In the genomic region with DNA sequence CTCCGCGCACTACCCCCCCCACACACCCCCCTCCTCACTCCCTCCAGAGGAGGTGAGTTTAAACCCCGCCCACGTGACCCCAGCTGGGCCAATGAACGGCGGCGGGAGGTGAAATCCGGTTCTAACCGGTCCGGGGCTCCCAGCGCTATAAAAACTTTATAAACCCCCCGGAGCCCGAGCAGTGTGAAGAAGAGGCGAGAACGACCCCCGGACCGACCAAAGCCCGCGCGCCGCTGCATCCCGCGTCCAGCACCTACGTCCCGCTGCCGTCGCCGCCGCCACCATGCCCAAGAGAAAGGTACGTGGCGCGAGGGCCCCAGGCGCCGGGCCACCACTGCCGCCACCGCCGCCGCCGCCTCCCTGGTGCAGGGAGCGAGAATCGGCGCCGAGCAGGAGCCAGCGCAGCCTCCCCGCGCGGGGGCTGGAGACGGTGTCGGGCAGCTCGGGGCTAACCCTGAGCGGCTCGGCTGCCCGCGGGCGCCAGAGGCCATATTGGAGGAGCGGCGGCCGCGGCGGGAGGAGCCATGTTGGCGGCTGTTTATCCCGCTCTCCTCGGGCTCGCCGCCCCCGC, we compare ENCODE assay signal across 1 cellular context.
TF ChIP-seq lines count a peak whose summit lies in the region.

Gene HMGN2 (plus strand): TSS at position 111 of the 571 bp plus-strand sequence. CDS start 173 bp downstream, at position 284.

TF ChIP-seq in HepG2, 621 proteins besides CTCF, POLR2A, EP300 and RAD21 (continued from another document):
- TF ChIP-seq ZNF710 (CRISPR knock-in tag; IDR thresholded peaks at IDR 0.05; ENCODE audit: borderline replicate concordance) (peak; percentile 33), KLF9 (CRISPR knock-in tag; IDR thresholded peaks at IDR 0.05; ENCODE audit: low read depth) (no peak), NFYC (CRISPR knock-in tag; IDR thresholded peaks at IDR 0.05) (peak; percentile 76), IRX3 (CRISPR knock-in tag; IDR thresholded peaks at IDR 0.05; ENCODE audit: borderline replicate concordance, low read depth) (peak; percentile 74; the same call in 1 of the 2 replicates), ZNF343 (CRISPR knock-in tag; IDR thresholded peaks at IDR 0.05) (peak; percentile 54; the same call in 1 of the 2 replicates), RBFOX2 (IDR thresholded peaks at IDR 0.05; ENCODE audit: low read depth, low read length) (peak; percentile 94), MXD1 (CRISPR knock-in tag; IDR thresholded peaks at IDR 0.05) (peak; percentile 13; the same call in 1 of the 2 replicates), ETV6 (CRISPR knock-in tag; conservative IDR thresholded peaks at IDR 0.05) (0 out of 2 replicates have a peak, but pooled peaks have one; percentile 57), ZNF33B (CRISPR knock-in tag; IDR thresholded peaks at IDR 0.05) (no peak), ZC3H13 (CRISPR knock-in tag; IDR thresholded peaks at IDR 0.05) (no peak), SKIL (CRISPR knock-in tag; IDR thresholded peaks at IDR 0.05; ENCODE audit: borderline replicate concordance) (no peak; the same call in 1 of the 2 replicates), ZNF768 (CRISPR knock-in tag; IDR thresholded peaks at IDR 0.05) (peak; percentile 55; the same call in 1 of the 2 replicates), ZSCAN9 (CRISPR knock-in tag; IDR thresholded peaks at IDR 0.05; ENCODE audit: borderline replicate concordance) (0 out of 2 replicates have a peak, but pooled peaks have one; percentile 2), ZNF350 (CRISPR knock-in tag; IDR thresholded peaks at IDR 0.05; ENCODE audit: borderline replicate concordance, low read depth) (no peak)
- TF ChIP-seq, protein P1, sequence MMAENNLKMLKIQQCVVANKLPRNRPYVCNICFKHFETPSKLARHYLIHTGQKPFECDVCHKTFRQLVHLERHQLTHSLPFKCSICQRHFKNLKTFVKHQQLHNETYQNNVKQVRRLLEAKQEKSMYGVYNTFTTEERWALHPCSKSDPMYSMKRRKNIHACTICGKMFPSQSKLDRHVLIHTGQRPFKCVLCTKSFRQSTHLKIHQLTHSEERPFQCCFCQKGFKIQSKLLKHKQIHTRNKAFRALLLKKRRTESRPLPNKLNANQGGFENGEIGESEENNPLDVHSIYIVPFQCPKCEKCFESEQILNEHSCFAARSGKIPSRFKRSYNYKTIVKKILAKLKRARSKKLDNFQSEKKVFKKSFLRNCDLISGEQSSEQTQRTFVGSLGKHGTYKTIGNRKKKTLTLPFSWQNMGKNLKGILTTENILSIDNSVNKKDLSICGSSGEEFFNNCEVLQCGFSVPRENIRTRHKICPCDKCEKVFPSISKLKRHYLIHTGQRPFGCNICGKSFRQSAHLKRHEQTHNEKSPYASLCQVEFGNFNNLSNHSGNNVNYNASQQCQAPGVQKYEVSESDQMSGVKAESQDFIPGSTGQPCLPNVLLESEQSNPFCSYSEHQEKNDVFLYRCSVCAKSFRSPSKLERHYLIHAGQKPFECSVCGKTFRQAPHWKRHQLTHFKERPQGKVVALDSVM (CRISPR knock-in tag; IDR thresholded peaks at IDR 0.05): 0 out of 2 replicates have a peak, but pooled peaks have one; percentile 0
